ENCODE assay signal across 14 cellular contexts in genomic region chr3:13264468-13264795, GRCh38.
"Had no signal": no experiment of that assay in that cellular context is flagged by ENCODE, and none has a peak within 500 bp of the region (broad histone marks: within the 10 kb centered on the region; RNA-seq: fewer than 3 reads in every experiment).

No MANE protein-coding gene starts in this region.

- DNase-seq: activated CD4-positive, alpha-beta memory T cell treated with anti-CD3 and anti-CD28 coated beads for 36 hours; activated gamma-delta T cell treated with Interleukin-2 at 50 U/mL for 16 hours; activated T-cell treated with anti-CD3 and anti-CD28 coated beads, Interleukin-2, amount 50 U/mL, for 72 hours; central memory CD4-positive, alpha-beta T cell; endodermal cell; erythroblast; immature natural killer cell; T-helper 9 cell; uterus had no signal

- H3K36me3 ChIP-seq: thyroid gland, uterus had no signal

- H3K36me3 Mint-ChIP-seq: activated CD4-positive, alpha-beta memory T cell treated with anti-CD3 and anti-CD28 coated beads for 36 hours had no signal

- H3K9me3 Mint-ChIP-seq: activated CD4-positive, alpha-beta memory T cell treated with anti-CD3 and anti-CD28 coated beads for 36 hours; dendritic cell treated with granulocyte-macrophage colony-stimulating factor and Interleukin-4, amounts not matched to agents 40 ng/mL and 50 ng/mL, for 4 days had no signal

- H3K4me1 ChIP-seq: thyroid gland, uterus had no signal

- H3K27me3 ChIP-seq: thyroid gland, uterus had no signal

- H3K9me3 ChIP-seq: thyroid gland, uterus had no signal

- ATAC-seq: activated T-cell treated with anti-CD3 and anti-CD28 coated beads, Interleukin-2, amount 50 U/mL, for 72 hours had no signal

- H3K4me3 Mint-ChIP-seq: activated CD4-positive, alpha-beta memory T cell treated with anti-CD3 and anti-CD28 coated beads for 36 hours; activated T-cell treated with anti-CD3 and anti-CD28 coated beads, Interleukin-2, amount 50 U/mL, for 72 hours; dendritic cell treated with granulocyte-macrophage colony-stimulating factor and Interleukin-4, amounts not matched to agents 40 ng/mL and 50 ng/mL, for 4 days; endodermal cell; immature natural killer cell; memory B cell; nephron had no signal

- H3K27ac ChIP-seq: uterus had no signal

- H3K4me3 ChIP-seq: skin epidermis, thyroid gland, uterus had no signal

- H3K27ac Mint-ChIP-seq: activated CD4-positive, alpha-beta memory T cell treated with anti-CD3 and anti-CD28 coated beads for 36 hours; activated T-cell treated with anti-CD3 and anti-CD28 coated beads, Interleukin-2, amount 50 U/mL, for 72 hours; dendritic cell treated with granulocyte-macrophage colony-stimulating factor and Interleukin-4, amounts not matched to agents 40 ng/mL and 50 ng/mL, for 4 days; memory B cell had no signal
